9 cellular contexts compared by ENCODE assay signal in the genomic region with DNA sequence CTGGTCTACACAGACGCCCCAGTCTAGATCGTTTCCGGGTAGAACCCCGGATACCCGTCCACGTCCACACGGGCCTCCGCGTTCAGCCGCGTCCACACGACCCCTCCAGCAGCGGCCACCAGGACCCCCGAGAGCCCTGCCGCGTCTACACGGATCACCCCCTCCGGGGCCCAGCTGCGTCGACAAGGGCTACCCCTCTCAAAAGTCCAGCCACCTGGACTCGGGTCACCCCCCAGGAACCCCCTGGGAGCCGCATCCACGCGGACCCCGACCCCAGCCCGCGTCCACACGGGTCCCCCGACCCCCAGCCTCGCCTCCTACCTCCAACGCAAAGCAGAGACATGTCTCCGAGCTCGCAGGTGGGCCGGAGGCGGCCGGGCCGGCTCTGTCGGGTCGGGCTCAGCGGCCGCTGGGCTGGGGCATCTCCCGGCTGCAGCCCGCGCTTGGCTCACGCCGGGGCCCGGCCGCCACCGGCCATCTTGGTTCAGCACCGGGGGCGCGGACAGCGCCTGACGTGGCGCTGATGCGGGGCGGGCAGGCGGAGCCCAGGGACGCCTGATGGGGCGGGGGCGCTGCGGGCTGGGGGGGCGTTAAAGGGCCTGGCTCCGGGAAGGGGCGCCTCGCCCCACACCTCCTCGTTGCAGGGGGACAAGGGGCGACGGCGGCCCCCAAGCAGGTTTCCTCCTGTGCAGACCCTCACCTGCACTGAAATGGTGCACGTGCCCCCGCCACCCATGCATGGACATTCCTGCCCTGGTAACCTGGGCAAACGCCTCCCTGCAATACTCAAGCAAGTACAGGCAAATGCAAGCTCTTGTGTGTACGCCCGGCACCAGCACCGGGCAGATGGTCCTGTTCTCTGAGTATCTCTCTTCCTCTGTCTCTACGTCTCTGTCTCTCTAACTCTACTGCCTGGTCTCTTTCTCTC. TPM values are rescaled to one million over a fixed set of nuclear protein-coding genes. Genes with fewer than 3 reads are reported as not detected.
DNase-seq lines count a peak whose midpoint lies in the region; ATAC-seq and TF ChIP-seq lines count a peak whose summit lies in the region.
"Had no signal": no experiment of that assay in that cellular context is flagged by ENCODE, and none has a peak within 500 bp of the region (broad histone marks: within the 10 kb centered on the region; RNA-seq: fewer than 3 reads in every experiment).

UNC13A (minus strand) TSS at position 498 of the 928 bp plus-strand sequence; CDS start at position 343, 155 bp downstream.

- no peak within 1 kb of the TSS for H3K27ac Mint-ChIP-seq in activated CD8-positive, alpha-beta T cell treated with anti-CD3 and anti-CD28 coated beads, Interleukin-2, amount 10 ng/mL, durations not matched to agents 7 days and 5 days
- H3K27ac Mint-ChIP-seq in naive B cell = peak within 1 kb of the TSS in 5 of 6 donors; percentile 1 to 80 (median 55)

- H3K4me3 Mint-ChIP-seq in activated CD8-positive, alpha-beta T cell treated with anti-CD3 and anti-CD28 coated beads, Interleukin-2, amount 10 ng/mL, durations not matched to agents 7 days and 5 days = no peak within 1 kb of the TSS
- H3K4me3 Mint-ChIP-seq in naive B cell = peak within 1 kb of the TSS; percentile 10 to 89 (median 62)

- H3K9me3 ChIP-seq in Peyer's patch = no peaks in the 10 kb centered on the region

- ATAC-seq in activated CD8-positive, alpha-beta T cell treated with anti-CD3 and anti-CD28 coated beads, Interleukin-2, amount 10 ng/mL, durations not matched to agents 7 days and 5 days = peak; percentile 78
- ATAC-seq in naive B cell (ENCODE audit: low read depth in 2 of 2) = peak; percentile 71 to 73
- no peak for ATAC-seq in HG02852 (IDR thresholded peaks at IDR 0.05; ENCODE audit: unreplicated experiment)
- ATAC-seq in HG03442 (IDR thresholded peaks at IDR 0.05; ENCODE audit: unreplicated experiment) = no peak

- H3K27ac ChIP-seq in Peyer's patch = no peak within 1 kb of the TSS

- peaks cover 41% of the 10 kb centered on the region for H3K27me3 Mint-ChIP-seq in activated CD8-positive, alpha-beta T cell treated with anti-CD3 and anti-CD28 coated beads, Interleukin-2, amount 10 ng/mL, durations not matched to agents 7 days and 5 days (ENCODE audit: low read depth)
- H3K27me3 Mint-ChIP-seq in naive B cell = peaks cover 45 to 79% (median 67%) of the 10 kb centered on the region in 3 donors

- no peak within 1 kb of the TSS for H3K4me3 ChIP-seq in Peyer's patch

- peaks cover 2% of the 10 kb centered on the region for H3K36me3 Mint-ChIP-seq in activated CD8-positive, alpha-beta T cell treated with anti-CD3 and anti-CD28 coated beads, Interleukin-2, amount 10 ng/mL, durations not matched to agents 7 days and 5 days (ENCODE audit: low read depth)
- H3K36me3 Mint-ChIP-seq in naive B cell = peaks cover 0 to 17% of the 10 kb centered on the region in 2 donors

- CTCF ChIA-PET in activated CD8-positive, alpha-beta T cell treated with anti-CD3 and anti-CD28 coated beads, Interleukin-2, amount 10 ng/mL, durations not matched to agents 7 days and 5 days (lab: Charles Lee) = no interaction called here

- POLR2A ChIA-PET in activated CD8-positive, alpha-beta T cell treated with anti-CD3 and anti-CD28 coated beads, Interleukin-2, amount 10 ng/mL, durations not matched to agents 7 days and 5 days (lab: Charles Lee) = no interaction called here

- H3K36me3 ChIP-seq in Peyer's patch = no peaks in the 10 kb centered on the region

- peaks cover 11% of the 10 kb centered on the region for H3K4me1 Mint-ChIP-seq in activated CD8-positive, alpha-beta T cell treated with anti-CD3 and anti-CD28 coated beads, Interleukin-2, amount 10 ng/mL, durations not matched to agents 7 days and 5 days (ENCODE audit: low read depth)
- H3K4me1 Mint-ChIP-seq in naive B cell = peaks cover 9 to 24% (median 12%) of the 10 kb centered on the region in 3 donors

- no peaks in the 10 kb centered on the region for H3K9me3 Mint-ChIP-seq in activated CD8-positive, alpha-beta T cell treated with anti-CD3 and anti-CD28 coated beads, Interleukin-2, amount 10 ng/mL, durations not matched to agents 7 days and 5 days (ENCODE audit: insufficient read depth)
- peaks cover 0 to 8% (median 2%) of the 10 kb centered on the region in 7 donors for H3K9me3 Mint-ChIP-seq in naive B cell

- H3K4me1 ChIP-seq in Peyer's patch = peaks cover 0 to 22% (median 9%) of the 10 kb centered on the region in 4 donors

- TF ChIP-seq POLR2A in Peyer's patch (IDR thresholded peaks at IDR 0.05) = no peak

- TF ChIP-seq CTCF in Peyer's patch (IDR thresholded peaks at IDR 0.05) = no peak

- DNase-seq in ELR (ENCODE audit: low read depth) (peak; percentile 56), NCI-H1694 treated with DMSO at 0.1 percent for 48 hours (lab: John Stamatoyannopoulos, UW) (peak; percentile 53), naive B cell (peak; percentile 49), Peyer's patch (no peak)
- peak; percentile 61 for DNase-seq in activated CD8-positive, alpha-beta T cell treated with anti-CD3 and anti-CD28 coated beads, Interleukin-2, amount 10 ng/mL, durations not matched to agents 7 days and 5 days
- DNase-seq in effector CD8-positive, alpha-beta T cell (lab: John Stamatoyannopoulos, UW) = peak; percentile 11

- peaks cover 0 to 23% of the 10 kb centered on the region in 2 donors for H3K27me3 ChIP-seq in Peyer's patch

RNA-seq across cellular contexts. Expression of gene UNC13A, which starts in this region (rescaled TPM):
- total RNA-seq in activated CD8-positive, alpha-beta T cell treated with anti-CD3 and anti-CD28 coated beads, Interleukin-2, amount 10 ng/mL, durations not matched to agents 7 days and 5 days = under 1 TPM; 0.03 TPM
- not detected for polyA plus RNA-seq in naive B cell (ENCODE audit: low read depth in 6 of 6)
- total RNA-seq in Peyer's patch = under 1 TPM; 0.38 to 0.83 (median 0.62) TPM
- total RNA-seq: skeletal muscle tissue had no signal

Comparison
In these comparisons a context has a peak if more than half of its experiments do, and no peak if none do; other contexts are left out.
1. Peak in DNase-seq and ATAC-seq in activated CD8-positive, alpha-beta T cell treated with anti-CD3 and anti-CD28 coated beads, Interleukin-2, amount 10 ng/mL, durations not matched to agents 7 days and 5 days; RNA of the gene not detected or under 1 TPM.
2. Peak in DNase-seq and ATAC-seq in naive B cell; RNA of the gene not detected or under 1 TPM.
3. DNase-seq: peak in ELR (single experiment), NCI-H1694 treated with DMSO at 0.1 percent for 48 hours (single experiment) and effector CD8-positive, alpha-beta T cell (single experiment); none in Peyer's patch (0 of 3).